In genomic region chr12:66302827-66303169, GRCh38 we compare ENCODE assay signal across 8 cellular contexts. TPM values are rescaled to one million over a fixed set of nuclear protein-coding genes. Genes with fewer than 3 reads are reported as not detected.
DNase-seq lines count a peak whose midpoint lies in the region; ATAC-seq and TF ChIP-seq lines count a peak whose summit lies in the region.

No MANE protein-coding gene starts in this region.

- H3K4me1 ChIP-seq in adipocyte (ENCODE audit: control insufficient read depth, insufficient read depth, low read length) = peaks cover 7% of the 10 kb centered on the region
- H3K4me1 ChIP-seq in left lung = peaks cover 0 to 25% of the 10 kb centered on the region in 2 donors
- peaks cover 0 to 13% of the 10 kb centered on the region in 2 donors for H3K4me1 ChIP-seq in thoracic aorta (ENCODE audit: control insufficient read depth in 1 of 2, low read depth in 2 of 2)

- H3K4me3 Mint-ChIP-seq in activated CD4-positive, alpha-beta T cell treated with anti-CD3 and anti-CD28 coated beads for 36 hours = peak overlapping the region; percentile 96

- peaks cover 38% of the 10 kb centered on the region for H3K4me1 Mint-ChIP-seq in activated CD4-positive, alpha-beta T cell treated with anti-CD3 and anti-CD28 coated beads for 36 hours

- peak overlapping the region; percentile 100 for H3K27ac Mint-ChIP-seq in activated CD4-positive, alpha-beta T cell treated with anti-CD3 and anti-CD28 coated beads for 36 hours

- H3K4me3 ChIP-seq in adipocyte (ENCODE audit: low read length) = peak overlapping the region; percentile 88
- H3K4me3 ChIP-seq in left lung = peak overlapping the region; percentile 50 to 73
- peak overlapping the region; percentile 97 for H3K4me3 ChIP-seq in thoracic aorta

- H3K9ac ChIP-seq in adipocyte (ENCODE audit: low read length) = peak overlapping the region; percentile 82

- no peak for DNase-seq in activated CD4-positive, alpha-beta T cell treated with anti-CD3 and anti-CD28 coated beads for 36 hours
- no peak for DNase-seq in activated CD4-positive, alpha-beta T cell treated with anti-CD3 and anti-CD28 coated beads, Interleukin-2, amount 50 U/mL, for 1 hour
- DNase-seq in adipocyte (ENCODE audit: low read depth) (no peak), left lung (no peak), thoracic aorta (ENCODE audit: low spot score) (no peak), DMS 273 (lab: John Stamatoyannopoulos, UW; ENCODE audit: unreplicated experiment) (no peak), GM10266 (ENCODE audit: extremely low spot score) (no peak)

- no peak for ATAC-seq in activated CD4-positive, alpha-beta T cell treated with anti-CD3 and anti-CD28 coated beads for 36 hours
- ATAC-seq in left lung (no peak), thoracic aorta (ENCODE audit: insufficient number of reproducible peaks, low FRiP score, low read depth) (peak; percentile 7), HG02610 (IDR thresholded peaks at IDR 0.05; ENCODE audit: unreplicated experiment) (no peak)

- H3K9me3 ChIP-seq in adipocyte (ENCODE audit: control insufficient read depth, low read length) (no peaks in the 10 kb centered on the region), left lung (no peaks in the 10 kb centered on the region), thoracic aorta (no peaks in the 10 kb centered on the region)

- no peaks in the 10 kb centered on the region for H3K27me3 Mint-ChIP-seq in activated CD4-positive, alpha-beta T cell treated with anti-CD3 and anti-CD28 coated beads for 36 hours

- peak overlapping the region; percentile 69 to 80 for H3K27ac ChIP-seq in left lung
- peak overlapping the region; percentile 60 to 61 for H3K27ac ChIP-seq in thoracic aorta

- H3K9me3 Mint-ChIP-seq in activated CD4-positive, alpha-beta T cell treated with anti-CD3 and anti-CD28 coated beads for 36 hours (ENCODE audit: low read depth) = no peaks in the 10 kb centered on the region

- no peak for TF ChIP-seq CTCF in left lung (IDR thresholded peaks at IDR 0.05)
- no peak for TF ChIP-seq CTCF in thoracic aorta (IDR thresholded peaks at IDR 0.05)
- no peak for TF ChIP-seq CTCF in GM10266 (IDR thresholded peaks at IDR 0.05; ENCODE audit: control insufficient read depth, insufficient read depth, low read depth, missing control alignments)

- H3K36me3 Mint-ChIP-seq in activated CD4-positive, alpha-beta T cell treated with anti-CD3 and anti-CD28 coated beads for 36 hours (ENCODE audit: low read depth) = peaks cover 38% of the 10 kb centered on the region

- POLR2A ChIA-PET in activated CD4-positive, alpha-beta T cell treated with anti-CD3 and anti-CD28 coated beads for 36 hours (lab: Charles Lee) = interaction anchor here (0.7 to 1.4 kb wide), 5 partner anchors 9 to 133 kb away, joined by 3 to 8 read pairs (median 3); partner anchors contain the start of gene TMBIM4

- intact Hi-C loops in activated CD4-positive, alpha-beta T cell treated with anti-CD3 and anti-CD28 coated beads for 36 hours (cut with DNase I, micrococcal nuclease) = loop anchor here (1.0 to 10.0 kb wide), 11 partner anchors 12 to 1898 kb away; partner anchors contain the start of genes LLPH (in 2 of the 2), TMBIM4 (in 2 of the 2), CAND1 (in 1 of the 2) and LEMD3 (in 1 of the 2)
- intact Hi-C loops in left lung (cut with DNase I) = no loop called here

- CTCF ChIA-PET in activated CD4-positive, alpha-beta T cell treated with anti-CD3 and anti-CD28 coated beads for 36 hours (lab: Charles Lee) = interaction anchor here (0.8 to 2.5 kb wide), 5 partner anchors 24 to 134 kb away, joined by 3 to 7 read pairs (median 4); no protein-coding TSS in a partner anchor

- H3K27me3 ChIP-seq in adipocyte (replicated peaks; ENCODE audit: control insufficient read depth, insufficient read depth, low read length) (no peaks in the 10 kb centered on the region), left lung (no peaks in the 10 kb centered on the region), thoracic aorta (replicated peaks; ENCODE audit: insufficient read depth) (no peaks in the 10 kb centered on the region)

- H3K36me3 ChIP-seq in adipocyte (ENCODE audit: control insufficient read depth, insufficient read depth, low read length, severe bottlenecking) (no peaks in the 10 kb centered on the region), left lung (no peaks in the 10 kb centered on the region), thoracic aorta (no peaks in the 10 kb centered on the region)

RNA-seq across cellular contexts. Expression of gene HELB, which starts 0.5 kb away (rescaled TPM):
- 10 to 100 TPM; 21.0 to 23.6 TPM for total RNA-seq in activated CD4-positive, alpha-beta T cell treated with anti-CD3 and anti-CD28 coated beads for 36 hours
- total RNA-seq in left lung = 1 to 10 TPM; 3.8 to 6.4 TPM
- 10 to 100 TPM in 1 of 2 donors, 1 to 10 TPM in 1; 1.2 to 10.2 TPM for total RNA-seq in thoracic aorta

Comparison
In these comparisons a context has a peak if more than half of its experiments do, and no peak if none do; other contexts are left out.
1. intact Hi-C loops: an anchor here in activated CD4-positive, alpha-beta T cell treated with anti-CD3 and anti-CD28 coated beads for 36 hours (1.0 to 10.0 kb wide); none called in left lung.